ENCODE assay signal across 29 cellular contexts in genomic region chr7:142405122-142405765, GRCh38.
DNase-seq lines count a peak whose midpoint lies in the region; ATAC-seq and TF ChIP-seq lines count a peak whose summit lies in the region.
"Had no signal": no experiment of that assay in that cellular context is flagged by ENCODE, and none has a peak within 500 bp of the region (broad histone marks: within the 10 kb centered on the region; RNA-seq: fewer than 3 reads in every experiment).

No MANE protein-coding gene starts in this region.

- in situ Hi-C loops in brain microvascular endothelial cell (cut with HindIII; ENCODE audit: low pct_ligation_motif_present, low sequenced_read_pairs): no loop called here

- no peaks in the 10 kb centered on the region for H3K4me1 Mint-ChIP-seq in natural killer cell
- H3K4me1 Mint-ChIP-seq: activated B cell treated with CpG ODN at 0.5 μM for 24 hours; mesothelial cell of epicardium; stimulated activated naive B cell treated with anti-CD40 and anti-IgM and Interleukin-4, amounts not matched to agents 10 μg/mL and 1 μg/mL and 100 μg/mL, for 72 hours had no signal

- DNase-seq in AG20443 (ENCODE audit: low spot score) (peak; percentile 60), MG63 (peak; percentile 22), brain microvascular endothelial cell (no peak), renal cortical epithelial cell (ENCODE audit: low read depth) (peak; percentile 35), natural killer cell (no peak), posterior cingulate gyrus (no peak), caudate nucleus (lab: John Stamatoyannopoulos, UW) (no peak)
- DNase-seq: activated B cell treated with CpG ODN at 0.5 μM for 24 hours; activated CD4-positive, alpha-beta T cell treated with anti-CD3 and anti-CD28 coated beads, Interleukin-2, amount 50 U/mL, for 4 hours; activated naive CD8-positive, alpha-beta T cell treated with anti-CD3 and anti-CD28 coated beads for 36 hours; AML-193; effector CD4-positive, alpha-beta T cell; erythroblast; GF-D8; hypothalamus; left ventricle myocardium superior; naive thymus-derived CD8-positive, alpha-beta T cell; NCI-H1092 treated with DMSO at 0.1 percent for 48 hours; NCI-H1930; NCI-H69; right cardiac atrium; stimulated activated CD4-positive, alpha-beta T cell treated with anti-CD3 and anti-CD28 coated beads, Interleukin-4, amount 100 ng/mL, for 1 hour; stimulated activated naive B cell treated with anti-CD40 and anti-IgM and Interleukin-4, amounts not matched to agents 10 μg/mL and 1 μg/mL and 100 μg/mL, for 72 hours; testis; uterus had no signal

- H3K9me3 ChIP-seq in MG63: no peaks in the 10 kb centered on the region
- H3K9me3 ChIP-seq: gastroesophageal sphincter, testis, uterus had no signal

- no peak overlapping the region for H3K27ac Mint-ChIP-seq in natural killer cell
- H3K27ac Mint-ChIP-seq: activated B cell treated with CpG ODN at 0.5 μM for 24 hours; activated naive CD8-positive, alpha-beta T cell treated with anti-CD3 and anti-CD28 coated beads for 36 hours; mesothelial cell of epicardium; naive thymus-derived CD8-positive, alpha-beta T cell; stimulated activated naive B cell treated with anti-CD40 and anti-IgM and Interleukin-4, amounts not matched to agents 10 μg/mL and 1 μg/mL and 100 μg/mL, for 72 hours had no signal

- no peaks in the 10 kb centered on the region for H3K9me3 Mint-ChIP-seq in natural killer cell
- H3K9me3 Mint-ChIP-seq: activated B cell treated with CpG ODN at 0.5 μM for 24 hours; activated naive CD8-positive, alpha-beta T cell treated with anti-CD3 and anti-CD28 coated beads for 36 hours; mesothelial cell of epicardium; naive thymus-derived CD8-positive, alpha-beta T cell; stimulated activated naive B cell treated with anti-CD40 and anti-IgM and Interleukin-4, amounts not matched to agents 10 μg/mL and 1 μg/mL and 100 μg/mL, for 72 hours had no signal

- H3K27ac ChIP-seq in brain microvascular endothelial cell: no peak overlapping the region
- no peak overlapping the region for H3K27ac ChIP-seq in caudate nucleus (ENCODE audit: low read depth, low read length)
- H3K27ac ChIP-seq: gastroesophageal sphincter, testis, uterus had no signal

- no peak overlapping the region for H3K4me3 Mint-ChIP-seq in natural killer cell
- H3K4me3 Mint-ChIP-seq: activated B cell treated with CpG ODN at 0.5 μM for 24 hours; activated naive CD8-positive, alpha-beta T cell treated with anti-CD3 and anti-CD28 coated beads for 36 hours; mesothelial cell of epicardium; naive thymus-derived CD8-positive, alpha-beta T cell; stimulated activated naive B cell treated with anti-CD40 and anti-IgM and Interleukin-4, amounts not matched to agents 10 μg/mL and 1 μg/mL and 100 μg/mL, for 72 hours had no signal

- H3K27me3 ChIP-seq in MG63 (no peaks in the 10 kb centered on the region), brain microvascular endothelial cell (replicated peaks) (no peaks in the 10 kb centered on the region)
- H3K27me3 ChIP-seq: testis, uterus had no signal

- ATAC-seq in natural killer cell (no peak), HG02852 (IDR thresholded peaks at IDR 0.05; ENCODE audit: unreplicated experiment) (no peak)
- ATAC-seq: gastroesophageal sphincter; GM12878; left ventricle myocardium superior; naive thymus-derived CD8-positive, alpha-beta T cell; stimulated activated naive B cell treated with anti-CD40 and anti-IgM and Interleukin-4, amounts not matched to agents 10 μg/mL and 1 μg/mL and 100 μg/mL, for 72 hours had no signal

- peaks cover 2 to 32% of the 10 kb centered on the region in 2 donors for H3K27me3 Mint-ChIP-seq in natural killer cell (ENCODE audit: low read depth in 2 of 2)

- TF ChIP-seq CTCF in brain microvascular endothelial cell (IDR thresholded peaks at IDR 0.05; ENCODE audit: low read depth, low read length, missing control alignments): peak; percentile 12
- TF ChIP-seq CTCF in natural killer cell (IDR thresholded peaks at IDR 0.05): no peak

- H3K36me3 Mint-ChIP-seq in natural killer cell: no peaks in the 10 kb centered on the region
- H3K36me3 Mint-ChIP-seq: activated naive CD8-positive, alpha-beta T cell treated with anti-CD3 and anti-CD28 coated beads for 36 hours; mesothelial cell of epicardium; naive thymus-derived CD8-positive, alpha-beta T cell; stimulated activated naive B cell treated with anti-CD40 and anti-IgM and Interleukin-4, amounts not matched to agents 10 μg/mL and 1 μg/mL and 100 μg/mL, for 72 hours had no signal

- H3K4me3 ChIP-seq in MG63: no peak overlapping the region
- H3K4me3 ChIP-seq in brain microvascular endothelial cell (ENCODE audit: low read depth, low read length): no peak overlapping the region
- H3K4me3 ChIP-seq: gastroesophageal sphincter, GM12878, testis, uterus had no signal

- H3K36me3 ChIP-seq in MG63 (no peaks in the 10 kb centered on the region), brain microvascular endothelial cell (replicated peaks) (no peaks in the 10 kb centered on the region)
- H3K36me3 ChIP-seq: gastroesophageal sphincter, uterus had no signal

- intact Hi-C loops in natural killer cell (cut with micrococcal nuclease): no loop called here
- intact Hi-C loops in posterior cingulate gyrus (cut with DNase I): no loop called here

Comparison
In these comparisons a context has a peak if more than half of its experiments do, and no peak if none do; other contexts are left out.
1. DNase-seq: peak in AG20443 (single experiment), MG63 (single experiment) and renal cortical epithelial cell (single experiment); none in brain microvascular endothelial cell (single experiment), natural killer cell (single experiment), posterior cingulate gyrus (0 of 10) and caudate nucleus (0 of 61).